11 cellular contexts compared by ENCODE assay signal in the genomic region with DNA sequence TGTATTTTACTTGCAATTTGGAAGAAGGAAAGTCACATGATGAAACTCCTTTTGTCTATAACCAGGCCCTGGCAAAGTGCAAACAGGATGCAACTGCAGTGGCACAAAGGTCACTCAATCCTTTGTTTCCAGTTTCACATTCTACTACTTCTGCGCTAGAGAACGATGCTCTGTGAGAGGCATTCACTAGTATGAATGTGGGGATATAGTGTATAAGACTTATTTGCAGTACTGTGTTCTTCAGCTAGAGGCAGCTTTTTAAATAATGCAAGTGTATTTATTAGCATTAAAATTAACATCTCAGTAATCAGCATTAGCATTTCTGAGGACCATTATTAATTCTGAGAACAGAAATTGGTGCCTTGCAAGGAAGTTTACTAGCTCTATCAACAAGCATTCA.
DNase-seq lines count a peak whose midpoint lies in the region; ATAC-seq and TF ChIP-seq lines count a peak whose summit lies in the region.
"Had no signal": no experiment of that assay in that cellular context is flagged by ENCODE, and none has a peak within 500 bp of the region (broad histone marks: within the 10 kb centered on the region; RNA-seq: fewer than 3 reads in every experiment).

No MANE protein-coding gene starts in this region.

- H3K27me3 Mint-ChIP-seq in activated T-cell treated with anti-CD3 and anti-CD28 coated beads, Interleukin-2, amount 50 U/mL, for 24 hours = no peaks in the 10 kb centered on the region

- POLR2A ChIA-PET in Panc1 (lab: Charles Lee) = no interaction called here

- TF ChIP-seq EP300 in sigmoid colon (IDR thresholded peaks at IDR 0.05) = no peak

- DNase-seq in NCI-H2029 (lab: John Stamatoyannopoulos, UW) (peak; percentile 10), NCI-H2029 treated with DMSO at 0.1 percent for 48 hours (lab: John Stamatoyannopoulos, UW) (no peak), Panc1 (ENCODE audit: low read depth, low spot score) (no peak), fibroblast of pulmonary artery (ENCODE audit: low read depth) (peak; percentile 31), sigmoid colon (no peak), NCI-H146 (lab: John Stamatoyannopoulos, UW) (no peak)
- no peak for DNase-seq in activated T-cell treated with anti-CD3 and anti-CD28 coated beads, Interleukin-2, amount 50 U/mL, for 24 hours
- DNase-seq: activated CD8-positive, alpha-beta memory T cell treated with anti-CD3 and anti-CD28 coated beads, Interleukin-2, amount 50 U/mL, for 4 hours; stimulated activated CD4-positive, alpha-beta T cell treated with anti-CD3 and anti-CD28 coated beads, Interleukin-12 subunit alpha, Interleukin-12 subunit beta, amount 100 ng/mL, for 4 hours; upper lobe of left lung had no signal

- no peaks in the 10 kb centered on the region for H3K27me3 ChIP-seq in Panc1 (ENCODE audit: control insufficient read depth, insufficient read depth, low read length)
- no peaks in the 10 kb centered on the region for H3K27me3 ChIP-seq in sigmoid colon
- H3K27me3 ChIP-seq: upper lobe of left lung had no signal

- TF ChIP-seq POLR2A in sigmoid colon (IDR thresholded peaks at IDR 0.05) = no peak

- BruUV-seq in Panc1 (replicated peaks; lab: Mats Ljungman, UMichigan) = no TSS peak

- H3K9me3 Mint-ChIP-seq in activated T-cell treated with anti-CD3 and anti-CD28 coated beads, Interleukin-2, amount 50 U/mL, for 24 hours = no peaks in the 10 kb centered on the region

- H3K4me1 ChIP-seq in Panc1 (ENCODE audit: control insufficient read depth, insufficient read depth, low read length) = peaks cover 20% of the 10 kb centered on the region
- peaks cover 0 to 26% (median 25%) of the 10 kb centered on the region in 4 donors for H3K4me1 ChIP-seq in sigmoid colon

- H3K36me3 ChIP-seq in Panc1 (ENCODE audit: control insufficient read depth, insufficient read depth, low read length) (peaks cover 17% of the 10 kb centered on the region), sigmoid colon (peaks cover 0 to 21% (median 5%) of the 10 kb centered on the region in 4 donors)

- in situ Hi-C loops in Panc1 (cut with HindIII; ENCODE audit: low pct_unique_long_range_greater_than_20kb, low sequenced_read_pairs) = no loop called here

- WGBS in sigmoid colon, 2 donors = 6 to 24% methylated on average over 2 of the region's 2 CpGs

- intact Hi-C loops in Panc1 (cut with micrococcal nuclease; ENCODE audit: unreplicated experiment) (no loop called here), sigmoid colon (cut with DNase I) (no loop called here)

- ATAC-seq in Panc1 (no peak), HG02973 (IDR thresholded peaks at IDR 0.05; ENCODE audit: unreplicated experiment) (no peak)

- no peaks in the 10 kb centered on the region for H3K9me3 ChIP-seq in Panc1 (ENCODE audit: control insufficient read depth, insufficient read depth, low read depth, low read length)
- no peaks in the 10 kb centered on the region for H3K9me3 ChIP-seq in sigmoid colon
- H3K9me3 ChIP-seq: upper lobe of left lung had no signal

- CTCF ChIA-PET in Panc1 (lab: Charles Lee) = interaction anchor here (1.7 kb wide), 1 partner anchor 472 kb away, joined by 3 read pairs; the partner anchor contains the start of gene STAM2

- H3K36me3 Mint-ChIP-seq in activated T-cell treated with anti-CD3 and anti-CD28 coated beads, Interleukin-2, amount 50 U/mL, for 24 hours (ENCODE audit: low read depth) = peaks cover 41% of the 10 kb centered on the region

- no peaks in the 10 kb centered on the region for H3K4me1 Mint-ChIP-seq in activated T-cell treated with anti-CD3 and anti-CD28 coated beads, Interleukin-2, amount 50 U/mL, for 24 hours (ENCODE audit: low read depth)

- H3K27ac ChIP-seq in Panc1 (ENCODE audit: low read length) (no peak overlapping the region), sigmoid colon (peak overlapping the region; percentile 9 to 69 (median 52))

- peak; percentile 49; the same call in 1 of the 2 replicates for TF ChIP-seq CTCF in Panc1 (IDR thresholded peaks at IDR 0.05)
- peak; percentile 33 for TF ChIP-seq CTCF in fibroblast of pulmonary artery (IDR thresholded peaks at IDR 0.05; ENCODE audit: low read length, missing control alignments)
- TF ChIP-seq CTCF in sigmoid colon (IDR thresholded peaks at IDR 0.05) = peak in 2 of 4 experiments; percentile 18 to 24

- H3K4me3 Mint-ChIP-seq in activated T-cell treated with anti-CD3 and anti-CD28 coated beads, Interleukin-2, amount 50 U/mL, for 24 hours = no peak overlapping the region

- H3K4me3 ChIP-seq in Panc1 (ENCODE audit: low read depth in 2 of 2, low read length in 2 of 2) = no peak overlapping the region
- no peak overlapping the region for H3K4me3 ChIP-seq in fibroblast of pulmonary artery (replicated peaks; ENCODE audit: low read depth, low read length)
- H3K4me3 ChIP-seq in sigmoid colon = no peak overlapping the region
- H3K4me3 ChIP-seq: upper lobe of left lung had no signal

- H3K27ac Mint-ChIP-seq in activated T-cell treated with anti-CD3 and anti-CD28 coated beads, Interleukin-2, amount 50 U/mL, for 24 hours = no peak overlapping the region

Comparison
In these comparisons a context has a peak if more than half of its experiments do, and no peak if none do; other contexts are left out.
1. DNase-seq: peak in NCI-H2029 (single experiment) and fibroblast of pulmonary artery (single experiment); none in NCI-H2029 treated with DMSO at 0.1 percent for 48 hours (single experiment), Panc1 (single experiment), sigmoid colon (single experiment), activated T-cell treated with anti-CD3 and anti-CD28 coated beads, Interleukin-2, amount 50 U/mL, for 24 hours (single experiment) and NCI-H146 (single experiment).